ENCODE assay signal across 21 cellular contexts in the genomic region with DNA sequence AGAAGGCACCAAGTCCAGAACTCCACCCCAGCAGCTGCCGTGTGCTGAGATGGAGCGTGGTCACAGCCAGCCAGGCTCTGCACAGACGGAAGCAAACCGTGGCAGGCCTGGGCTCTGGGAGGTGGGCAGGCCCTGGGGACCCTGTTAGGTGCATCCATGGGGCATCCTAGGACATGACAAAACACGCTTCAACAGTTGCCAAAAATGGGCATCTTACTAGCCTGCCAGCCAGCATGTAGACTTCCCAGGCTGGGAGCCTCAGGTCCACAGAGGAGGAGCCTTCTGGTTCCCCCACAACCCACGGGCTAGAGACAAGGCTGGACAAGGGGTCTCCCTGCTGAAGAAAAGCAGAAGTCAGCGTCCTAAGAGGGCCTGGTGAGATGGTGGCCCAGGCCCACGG.
A peak's percentile ranks its signal among the peaks of the same experiment; 100 is the strongest.
DNase-seq lines count a peak whose midpoint lies in the region; ATAC-seq and TF ChIP-seq lines count a peak whose summit lies in the region.
"Had no signal": no experiment of that assay in that cellular context is flagged by ENCODE, and none has a peak within 500 bp of the region (broad histone marks: within the 10 kb centered on the region; RNA-seq: fewer than 3 reads in every experiment).

No MANE protein-coding gene starts in this region.

- H3K9me3 ChIP-seq in mesenchymal stem cell (ENCODE audit: control insufficient read depth, low read length) = no peaks in the 10 kb centered on the region
- no peaks in the 10 kb centered on the region for H3K9me3 ChIP-seq in suprapubic skin
- H3K9me3 ChIP-seq: SJSA1 had no signal

- H3K14ac ChIP-seq in mesenchymal stem cell (ENCODE audit: low read length in 2 of 2) = no peak overlapping the region

- intact Hi-C loops in activated naive CD4-positive, alpha-beta T cell treated with anti-CD3 and anti-CD28 coated beads for 36 hours (cut with micrococcal nuclease) = loop anchor here (10.0 kb wide), 1 partner anchor 763 kb away; a partner anchor contains a TSS

- peak overlapping the region; percentile 5 for H4K91ac ChIP-seq in mesenchymal stem cell (ENCODE audit: low read length)

- H3K4me1 ChIP-seq in mesenchymal stem cell (ENCODE audit: control insufficient read depth, insufficient read depth, low read depth, low read length) (peaks cover 35% of the 10 kb centered on the region), suprapubic skin (peaks cover 40% of the 10 kb centered on the region)

- H2BK5ac ChIP-seq in mesenchymal stem cell (ENCODE audit: low read depth, low read length, poor library complexity, severe bottlenecking) = no peak overlapping the region

- H3K27me3 ChIP-seq in mesenchymal stem cell (ENCODE audit: control insufficient read depth in 1 of 2, insufficient read depth in 1 of 2, low read length in 2 of 2) (no peaks in the 10 kb centered on the region), suprapubic skin (no peaks in the 10 kb centered on the region)
- H3K27me3 ChIP-seq: cardiac muscle cell, SJSA1 had no signal

- POLR2A ChIA-PET in T-cell (lab: Charles Lee) = no interaction called here

- no peak for DNase-seq in activated naive CD4-positive, alpha-beta T cell treated with anti-CD3 and anti-CD28 coated beads for 36 hours
- no peak for DNase-seq in activated naive CD4-positive, alpha-beta T cell treated with anti-CD3 and anti-CD28 coated beads, Interleukin-2, amount 50 U/mL, for 72 hours (ENCODE audit: low spot score in 2 of 2)
- no peak for DNase-seq in T-cell
- DNase-seq in mesenchymal stem cell = no peak
- DNase-seq in suprapubic skin (ENCODE audit: low spot score in 2 of 2) = peak in 1 of 2 donors; percentile 56
- no peak for DNase-seq in COLO829 (ENCODE audit: low spot score)
- no peak for DNase-seq in NCI-H1694 treated with DMSO at 0.1 percent for 48 hours (lab: John Stamatoyannopoulos, UW)
- DNase-seq: activated T-cell treated with anti-CD3 and anti-CD28 coated beads for 4 hours; anterior cingulate cortex; dermis blood vessel endothelial cell; DMS153; NCI-H1048; NCI-H187 treated with DMSO at 0.1 percent for 48 hours; stimulated activated CD4-positive, alpha-beta T cell treated with anti-CD3 and anti-CD28 coated beads, Interleukin-2, amount 100 ng/mL, for 48 hours had no signal

- peaks cover 84% of the 10 kb centered on the region for H3K4me1 Mint-ChIP-seq in activated naive CD4-positive, alpha-beta T cell treated with anti-CD3 and anti-CD28 coated beads for 36 hours (ENCODE audit: low read depth)
- H3K4me1 Mint-ChIP-seq in T-cell = peaks cover 88 to 94% (median 92%) of the 10 kb centered on the region in 3 donors

- H4K8ac ChIP-seq in mesenchymal stem cell (ENCODE audit: low read length) = no peak overlapping the region

- no peak overlapping the region for H2AFZ ChIP-seq in mesenchymal stem cell (ENCODE audit: low read depth, low read length)

- no peak overlapping the region for H3K9ac ChIP-seq in mesenchymal stem cell (ENCODE audit: low read length)

- H3K4ac ChIP-seq in mesenchymal stem cell (ENCODE audit: low read depth in 1 of 2, low read length in 2 of 2) = no peak overlapping the region

- H3K27ac ChIP-seq in mesenchymal stem cell (ENCODE audit: low read length, poor library complexity, severe bottlenecking) (no peak overlapping the region), suprapubic skin (peak overlapping the region; percentile 26)
- H3K27ac ChIP-seq: cardiac muscle cell, SJSA1 had no signal

- H3K36me3 Mint-ChIP-seq in activated naive CD4-positive, alpha-beta T cell treated with anti-CD3 and anti-CD28 coated beads for 36 hours (ENCODE audit: low read depth) = peaks cover 4% of the 10 kb centered on the region
- H3K36me3 Mint-ChIP-seq in activated naive CD4-positive, alpha-beta T cell treated with anti-CD3 and anti-CD28 coated beads, Interleukin-2, amount 50 U/mL, for 72 hours = peaks cover 0 to 13% of the 10 kb centered on the region in 2 donors
- peaks cover 22% of the 10 kb centered on the region for H3K36me3 Mint-ChIP-seq in T-cell

- CTCF ChIA-PET in activated naive CD4-positive, alpha-beta T cell treated with anti-CD3 and anti-CD28 coated beads for 36 hours (lab: Charles Lee) = no interaction called here
- CTCF ChIA-PET in T-cell (lab: Charles Lee) = no interaction called here

- WGBS in mesenchymal stem cell = 90% methylated on average over 8 of the region's 8 CpGs
- 87% methylated on average over 3 of the region's 8 CpGs for WGBS in suprapubic skin

- no peak overlapping the region for H3K18ac ChIP-seq in mesenchymal stem cell (ENCODE audit: low read depth in 1 of 2, low read length in 2 of 2)

- peak overlapping the region; percentile 8 for H3K27ac Mint-ChIP-seq in activated naive CD4-positive, alpha-beta T cell treated with anti-CD3 and anti-CD28 coated beads for 36 hours
- H3K27ac Mint-ChIP-seq in activated naive CD4-positive, alpha-beta T cell treated with anti-CD3 and anti-CD28 coated beads, Interleukin-2, amount 50 U/mL, for 72 hours = no peak overlapping the region
- peak overlapping the region; percentile 39 to 96 for H3K27ac Mint-ChIP-seq in T-cell
- H3K27ac Mint-ChIP-seq: stimulated activated memory B cell treated with anti-CD40 and anti-IgM and Interleukin-4, amounts not matched to agents 10 μg/mL and 1 μg/mL and 100 μg/mL, for 72 hours; T-helper 1 cell treated with Interleukin-12 subunit alpha and Interleukin-12 subunit beta and Interleukin-4 antibody, amounts not matched to agents 30 μg/mL and 1 μg/mL, for 36 hours had no signal

- no peak for TF ChIP-seq CTCF in suprapubic skin (IDR thresholded peaks at IDR 0.05)

- H3K4me2 ChIP-seq in mesenchymal stem cell (ENCODE audit: low read length, poor library complexity, severe bottlenecking) = no peak overlapping the region

- no peaks in the 10 kb centered on the region for H3K36me3 ChIP-seq in mesenchymal stem cell (ENCODE audit: control insufficient read depth in 1 of 2, insufficient read depth in 2 of 2, low read depth in 1 of 2, low read length in 2 of 2)
- no peaks in the 10 kb centered on the region for H3K36me3 ChIP-seq in suprapubic skin
- H3K36me3 ChIP-seq: cardiac muscle cell, SJSA1 had no signal

- no peak overlapping the region for H3K23ac ChIP-seq in mesenchymal stem cell (ENCODE audit: low read length in 2 of 2)

- ATAC-seq in activated naive CD4-positive, alpha-beta T cell treated with anti-CD3 and anti-CD28 coated beads, Interleukin-2, amount 50 U/mL, for 72 hours = no peak
- no peak for ATAC-seq in T-cell (replicated peaks in 1 of 4)
- no peak for ATAC-seq in HG03108 (IDR thresholded peaks at IDR 0.05; ENCODE audit: unreplicated experiment)
- ATAC-seq: HepG2; stimulated activated memory B cell treated with anti-CD40 and anti-IgM and Interleukin-4, amounts not matched to agents 10 μg/mL and 1 μg/mL and 100 μg/mL, for 72 hours had no signal

- H3K27me3 Mint-ChIP-seq in activated naive CD4-positive, alpha-beta T cell treated with anti-CD3 and anti-CD28 coated beads for 36 hours (ENCODE audit: low read depth) = no peaks in the 10 kb centered on the region
- H3K27me3 Mint-ChIP-seq in T-cell = no peaks in the 10 kb centered on the region

- H3K4me3 Mint-ChIP-seq in activated naive CD4-positive, alpha-beta T cell treated with anti-CD3 and anti-CD28 coated beads for 36 hours = no peak overlapping the region
- peak overlapping the region in 1 of 3 donors; percentile 73 for H3K4me3 Mint-ChIP-seq in T-cell
- H3K4me3 Mint-ChIP-seq: stimulated activated memory B cell treated with anti-CD40 and anti-IgM and Interleukin-4, amounts not matched to agents 10 μg/mL and 1 μg/mL and 100 μg/mL, for 72 hours had no signal

- no peak overlapping the region for H2BK12ac ChIP-seq in mesenchymal stem cell (ENCODE audit: low read length in 2 of 2)

- TF ChIP-seq EP300 in suprapubic skin (IDR thresholded peaks at IDR 0.05) = no peak

- H2BK15ac ChIP-seq in mesenchymal stem cell (ENCODE audit: low read depth, poor library complexity, severe bottlenecking) = peak overlapping the region; percentile 30

- H2AK5ac ChIP-seq in mesenchymal stem cell (ENCODE audit: low read length, severe bottlenecking) = no peak overlapping the region

- H3K4me3 ChIP-seq in mesenchymal stem cell (ENCODE audit: insufficient read depth in 1 of 2, low read depth in 1 of 2, low read length in 2 of 2) (no peak overlapping the region), suprapubic skin (no peak overlapping the region)
- H3K4me3 ChIP-seq: cardiac muscle cell, SJSA1, spleen had no signal

- TF ChIP-seq POLR2A in suprapubic skin (IDR thresholded peaks at IDR 0.05) = no peak

- peaks cover 2% of the 10 kb centered on the region for H3K9me3 Mint-ChIP-seq in activated naive CD4-positive, alpha-beta T cell treated with anti-CD3 and anti-CD28 coated beads for 36 hours
- H3K9me3 Mint-ChIP-seq in activated naive CD4-positive, alpha-beta T cell treated with anti-CD3 and anti-CD28 coated beads, Interleukin-2, amount 50 U/mL, for 72 hours = peaks cover 0 to 4% of the 10 kb centered on the region in 2 donors
- peaks cover 7 to 11% (median 9%) of the 10 kb centered on the region in 3 donors for H3K9me3 Mint-ChIP-seq in T-cell

- H3K79me1 ChIP-seq in mesenchymal stem cell (replicated peaks; ENCODE audit: low read length, poor library complexity, severe bottlenecking) = peaks cover 67% of the 10 kb centered on the region

- H2BK120ac ChIP-seq in mesenchymal stem cell (ENCODE audit: low read depth, low read length) = no peak overlapping the region

Comparison
In these comparisons a context has a peak if more than half of its experiments do, and no peak if none do; other contexts are left out.
1. H3K27ac Mint-ChIP-seq: peak in activated naive CD4-positive, alpha-beta T cell treated with anti-CD3 and anti-CD28 coated beads for 36 hours (single experiment) and T-cell (2 of 2); none in activated naive CD4-positive, alpha-beta T cell treated with anti-CD3 and anti-CD28 coated beads, Interleukin-2, amount 50 U/mL, for 72 hours (0 of 2).